In the genomic region with DNA sequence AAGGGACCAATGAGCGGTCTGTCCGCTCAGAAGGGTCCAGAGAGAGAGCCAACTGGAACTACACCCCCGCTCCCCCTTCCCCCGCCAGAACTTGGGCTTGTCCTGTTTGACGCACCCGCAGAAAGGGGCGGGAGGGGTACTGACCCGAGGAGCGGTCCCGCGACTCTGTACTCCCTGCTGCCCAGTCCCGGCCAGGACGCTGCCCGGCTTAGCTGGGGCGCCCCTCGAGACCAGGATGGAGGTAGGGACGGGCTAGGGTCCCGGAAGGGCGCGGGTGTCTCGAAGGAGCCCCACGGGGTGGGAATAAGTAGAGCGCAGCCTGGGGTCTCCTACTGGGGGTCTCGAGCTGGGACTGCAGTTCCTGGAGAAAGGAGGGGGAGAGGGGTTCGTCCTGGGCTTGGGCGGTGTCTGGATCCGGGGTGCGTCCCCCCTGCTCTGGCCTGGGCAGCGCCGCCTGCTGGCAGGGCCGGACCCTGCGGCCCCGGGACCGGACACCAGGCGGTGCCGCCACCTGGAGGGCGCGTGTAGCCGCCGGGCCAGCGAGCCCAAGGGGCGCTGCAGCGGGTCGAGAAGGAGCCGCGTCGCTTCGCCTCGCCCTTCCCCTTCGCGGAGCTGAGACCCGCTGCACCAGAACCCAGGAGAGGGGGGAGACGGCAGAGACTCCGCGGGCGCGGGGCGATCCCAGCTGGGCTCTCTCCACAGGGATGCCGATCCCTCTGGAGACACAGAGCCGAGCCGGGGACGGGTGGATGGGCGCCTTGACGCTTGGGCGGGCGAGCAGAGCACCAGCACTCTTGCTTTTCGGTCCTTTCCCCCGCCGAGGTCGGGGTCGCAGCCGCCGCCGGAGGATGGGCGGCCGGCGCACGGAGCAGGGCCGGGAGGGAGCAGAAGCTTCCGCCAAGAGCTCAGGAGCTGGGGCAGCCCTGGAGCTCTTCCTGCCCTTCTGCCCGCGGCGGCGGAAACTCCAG, we compare ENCODE assay signal across 8 cellular contexts. TPM values are rescaled to one million over a fixed set of nuclear protein-coding genes. Genes with fewer than 3 reads are reported as not detected.
DNase-seq lines count a peak whose midpoint lies in the region; ATAC-seq and TF ChIP-seq lines count a peak whose summit lies in the region.

No MANE protein-coding gene starts in this region.

- peaks cover 5% of the 10 kb centered on the region for H3K79me2 ChIP-seq in ACC112 (ENCODE audit: control insufficient read depth, insufficient read depth, low read length, unreplicated experiment)

- WGBS in right lobe of liver (ENCODE audit: insufficient coverage, low coverage, low lambda C conversion rate, missing lambda C conversion rate) = under 1% methylated on average over 26 of the region's 84 CpGs

- no peaks in the 10 kb centered on the region for H3K36me3 Mint-ChIP-seq in dendritic cell treated with granulocyte-macrophage colony-stimulating factor and Interleukin-4, amounts not matched to agents 40 ng/mL and 50 ng/mL, for 4 days (ENCODE audit: low read depth)

- intact Hi-C loops in dendritic cell treated with granulocyte-macrophage colony-stimulating factor and Interleukin-4, amounts not matched to agents 40 ng/mL and 50 ng/mL, for 4 days (cut with micrococcal nuclease) = no loop called here
- intact Hi-C loops in right lobe of liver (cut with DNase I) = no loop called here

- TF ChIP-seq CTCF in right lobe of liver (IDR thresholded peaks at IDR 0.05) = peak; percentile 99 to 100 (median 100)

- ATAC-seq in GM18498 (IDR thresholded peaks at IDR 0.05; ENCODE audit: unreplicated experiment) (peak; percentile 80), HG02943 (IDR thresholded peaks at IDR 0.05; ENCODE audit: low read depth, unreplicated experiment) (peak; percentile 70), right lobe of liver (peak; percentile 86 to 93 (median 89))

- H3K27me3 Mint-ChIP-seq in dendritic cell treated with granulocyte-macrophage colony-stimulating factor and Interleukin-4, amounts not matched to agents 40 ng/mL and 50 ng/mL, for 4 days = peaks cover 43% of the 10 kb centered on the region

- H3K4me3 Mint-ChIP-seq in dendritic cell treated with granulocyte-macrophage colony-stimulating factor and Interleukin-4, amounts not matched to agents 40 ng/mL and 50 ng/mL, for 4 days = peak overlapping the region; percentile 80

- H3K4me3 ChIP-seq in ACC112 (ENCODE audit: low read depth, low read length) (peak overlapping the region; percentile 85), right lobe of liver (peak overlapping the region; percentile 75 to 87 (median 80))

- no peaks in the 10 kb centered on the region for H3K9me3 Mint-ChIP-seq in dendritic cell treated with granulocyte-macrophage colony-stimulating factor and Interleukin-4, amounts not matched to agents 40 ng/mL and 50 ng/mL, for 4 days

- H3K4me1 Mint-ChIP-seq in dendritic cell treated with granulocyte-macrophage colony-stimulating factor and Interleukin-4, amounts not matched to agents 40 ng/mL and 50 ng/mL, for 4 days (ENCODE audit: low read depth) = peaks cover 56% of the 10 kb centered on the region

- H3K27ac ChIP-seq in ACC112 (ENCODE audit: low read depth, low read length) (peak overlapping the region; percentile 28), right lobe of liver (peak overlapping the region; percentile 66 to 84 (median 72))

- peak; percentile 45 for DNase-seq in NCI-H2107 treated with DMSO at 0.1 percent for 48 hours (lab: John Stamatoyannopoulos, UW; ENCODE audit: unreplicated experiment)
- peak; percentile 86 for DNase-seq in activated CD4-positive, alpha-beta T cell treated with anti-CD3 and anti-CD28 coated beads for 48 hours
- DNase-seq in right lobe of liver = peak; percentile 83 to 87 (median 85)
- DNase-seq in stimulated activated CD4-positive, alpha-beta T cell treated with anti-CD3 and anti-CD28 coated beads, TNF-alpha, amount 100 ng/mL, for 1 hour (ENCODE audit: low read depth in 3 of 3, low spot score in 1 of 3) = peak; percentile 28 to 65 (median 36)

- H3K27me3 ChIP-seq in ACC112 (ENCODE audit: insufficient read depth, low read length) (no peaks in the 10 kb centered on the region), right lobe of liver (peaks cover 0 to 14% of the 10 kb centered on the region in 2 donors)

- TF ChIP-seq POLR2A in right lobe of liver (IDR thresholded peaks at IDR 0.05) = peak; percentile 27

- H3K4me1 ChIP-seq in ACC112 (ENCODE audit: control insufficient read depth, insufficient read depth, low read length, unreplicated experiment) = peaks cover 39% of the 10 kb centered on the region
- peaks cover 0 to 12% (median 2%) of the 10 kb centered on the region in 4 donors for H3K4me1 ChIP-seq in right lobe of liver

- no peaks in the 10 kb centered on the region for H3K9me3 ChIP-seq in right lobe of liver

- peak overlapping the region; percentile 74 for H3K27ac Mint-ChIP-seq in dendritic cell treated with granulocyte-macrophage colony-stimulating factor and Interleukin-4, amounts not matched to agents 40 ng/mL and 50 ng/mL, for 4 days

- H3K36me3 ChIP-seq in ACC112 (ENCODE audit: insufficient read depth, low read length) (no peaks in the 10 kb centered on the region), right lobe of liver (no peaks in the 10 kb centered on the region)

- H2AFZ ChIP-seq in ACC112 (ENCODE audit: low read length, unreplicated experiment) = peak overlapping the region; percentile 98

RNA-seq across cellular contexts. Expression of gene CACNB3, which starts 3.7 kb away (rescaled TPM):
- total RNA-seq in right lobe of liver = 1 to 10 TPM in 4 of 6 experiments, under 1 TPM in 2; 0.62 to 2.1 (median 1.2) TPM

RNA-seq across cellular contexts. Expression of gene ADCY6, which starts 25.7 kb away (rescaled TPM):
- 10 to 100 TPM; 10.9 to 21.4 (median 14.4) TPM for total RNA-seq in right lobe of liver

RNA-seq across cellular contexts. Expression of gene DDX23, which starts 37.4 kb away (rescaled TPM):
- total RNA-seq in right lobe of liver = 10 to 100 TPM; 24.4 to 39.6 (median 31.8) TPM

RNA-seq across cellular contexts. Expression of gene RND1, which starts 51.1 kb away (rescaled TPM):
- total RNA-seq in right lobe of liver = 10 to 100 TPM in 5 of 6 experiments, 1 to 10 TPM in 1; 6.4 to 72.8 (median 17.2) TPM

Comparison
In these comparisons a context has a peak if more than half of its experiments do, and no peak if none do; other contexts are left out.
1. Peak in every context shown above with its lines: DNase-seq, ATAC-seq, H3K4me3 ChIP-seq and H3K27ac ChIP-seq.
2. DNase-seq: peak in every context shown above with its lines; median percentile 86 in activated CD4-positive, alpha-beta T cell treated with anti-CD3 and anti-CD28 coated beads for 48 hours; 85 in right lobe of liver; 45 in NCI-H2107 treated with DMSO at 0.1 percent for 48 hours; 36 in stimulated activated CD4-positive, alpha-beta T cell treated with anti-CD3 and anti-CD28 coated beads, TNF-alpha, amount 100 ng/mL, for 1 hour.